ENCODE assay signal across 10 cellular contexts in the genomic region with DNA sequence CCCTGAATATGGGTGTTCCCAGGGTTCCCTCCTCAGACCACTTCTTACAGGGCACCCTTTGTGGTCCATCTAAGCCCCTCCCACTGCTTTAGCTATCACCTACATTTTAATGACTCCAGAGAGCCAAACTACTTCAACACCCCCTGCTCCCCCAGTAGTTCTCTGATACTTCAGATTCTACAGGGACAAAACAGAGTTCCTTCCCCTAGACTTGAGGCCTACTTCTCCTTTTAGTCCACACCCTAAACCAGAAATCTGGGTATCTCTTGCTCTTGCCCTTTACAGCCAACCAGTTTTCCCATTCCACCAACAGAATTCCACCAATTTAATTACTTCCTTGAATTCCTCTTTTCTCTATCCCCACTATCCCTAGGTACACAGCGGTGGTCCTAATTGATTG.
DNase-seq lines count a peak whose midpoint lies in the region; ATAC-seq and TF ChIP-seq lines count a peak whose summit lies in the region.
"Had no signal": no experiment of that assay in that cellular context is flagged by ENCODE, and none has a peak within 500 bp of the region (broad histone marks: within the 10 kb centered on the region; RNA-seq: fewer than 3 reads in every experiment).

No MANE protein-coding gene starts in this region.

- peak overlapping the region; percentile 88 for H3K4me3 Mint-ChIP-seq in activated naive CD4-positive, alpha-beta T cell treated with anti-CD3 and anti-CD28 coated beads, Interleukin-2, amount 50 U/mL, for 24 hours

- TF ChIP-seq CTCF in hepatocyte (IDR thresholded peaks at IDR 0.05; ENCODE audit: poor library complexity) (no peak), tibial nerve (IDR thresholded peaks at IDR 0.05) (no peak)

- ATAC-seq in HG03457 (IDR thresholded peaks at IDR 0.05; ENCODE audit: unreplicated experiment): no peak

- H3K4me1 Mint-ChIP-seq in activated naive CD4-positive, alpha-beta T cell treated with anti-CD3 and anti-CD28 coated beads, Interleukin-2, amount 50 U/mL, for 24 hours: peaks cover 51% of the 10 kb centered on the region

- H3K27me3 ChIP-seq in hepatocyte: peaks cover 9% of the 10 kb centered on the region
- H3K27me3 ChIP-seq in tibial nerve: no peaks in the 10 kb centered on the region

- H3K27ac ChIP-seq in hepatocyte (no peak overlapping the region), tibial nerve (peak overlapping the region; percentile 99 to 100 (median 99))

- 92% methylated on average over 1 of the region's 1 CpG for WGBS in hepatocyte (ENCODE audit: low lambda C conversion rate, missing lambda C conversion rate)
- WGBS in tibial nerve, 2 donors: 72 to 92% methylated on average over 1 of the region's 1 CpG

- H3K4me1 ChIP-seq in hepatocyte (ENCODE audit: insufficient read depth) (peaks cover 27% of the 10 kb centered on the region), tibial nerve (peaks cover 0 to 70% (median 21%) of the 10 kb centered on the region in 4 donors)

- H3K4me3 ChIP-seq in hepatocyte (no peak overlapping the region), tibial nerve (peak overlapping the region in 1 of 4 donors; percentile 95)

- DNase-seq in activated naive CD4-positive, alpha-beta T cell (lab: John Stamatoyannopoulos, UW): no peak
- DNase-seq in OCI-M1 (lab: John Stamatoyannopoulos, UW) (peak; percentile 57), hepatocyte (ENCODE audit: low spot score) (no peak), tibial nerve (ENCODE audit: low spot score in 2 of 2) (no peak), dedifferentiated amniotic fluid mesenchymal stem cell (ENCODE audit: extremely low spot score) (no peak), AG20443 (ENCODE audit: low spot score) (no peak)
- DNase-seq: HFFc6, SHP77 had no signal

- H3K9me3 ChIP-seq in hepatocyte (ENCODE audit: low read depth): no peaks in the 10 kb centered on the region
- H3K9me3 ChIP-seq in tibial nerve: no peaks in the 10 kb centered on the region

- no peaks in the 10 kb centered on the region for H3K9me2 ChIP-seq in hepatocyte (replicated peaks; ENCODE audit: insufficient read depth)

- H3K79me2 ChIP-seq in hepatocyte: peaks cover 56% of the 10 kb centered on the region

- no peak overlapping the region for H2AFZ ChIP-seq in hepatocyte

- peak overlapping the region; percentile 80 for H3K27ac Mint-ChIP-seq in activated naive CD4-positive, alpha-beta T cell treated with anti-CD3 and anti-CD28 coated beads, Interleukin-2, amount 50 U/mL, for 24 hours

- TF ChIP-seq POLR2A in tibial nerve (IDR thresholded peaks at IDR 0.05): no peak

- peaks cover 14% of the 10 kb centered on the region for H4K20me1 ChIP-seq in hepatocyte (ENCODE audit: insufficient read depth, poor library complexity, severe bottlenecking)

- H3K27me3 Mint-ChIP-seq in activated naive CD4-positive, alpha-beta T cell treated with anti-CD3 and anti-CD28 coated beads, Interleukin-2, amount 50 U/mL, for 24 hours: peaks cover 3% of the 10 kb centered on the region

- H3K9me3 Mint-ChIP-seq in activated naive CD4-positive, alpha-beta T cell treated with anti-CD3 and anti-CD28 coated beads, Interleukin-2, amount 50 U/mL, for 24 hours: no peaks in the 10 kb centered on the region
- H3K9me3 Mint-ChIP-seq: HFFc6 had no signal

- peak overlapping the region; percentile 99 for H3K4me2 ChIP-seq in hepatocyte

- H3K36me3 Mint-ChIP-seq in activated naive CD4-positive, alpha-beta T cell treated with anti-CD3 and anti-CD28 coated beads, Interleukin-2, amount 50 U/mL, for 24 hours: peaks cover 2% of the 10 kb centered on the region

- no peak for TF ChIP-seq EP300 in tibial nerve (IDR thresholded peaks at IDR 0.05)

- H3K36me3 ChIP-seq in hepatocyte (replicated peaks; ENCODE audit: insufficient read depth, low read depth) (no peaks in the 10 kb centered on the region), tibial nerve (no peaks in the 10 kb centered on the region)
